ENCODE assay signal across 8 cellular contexts in genomic region chr14:106355007-106355791, GRCh38.
A peak's percentile ranks its signal among the peaks of the same experiment; 100 is the strongest.
DNase-seq lines count a peak whose midpoint lies in the region; ATAC-seq, FAIRE-seq and TF ChIP-seq lines count a peak whose summit lies in the region.
"Not testable (repeated sequence)": the region's sequence is repeated elsewhere in the genome, so short reads cannot be mapped to it uniquely, and the experiment has no call there.

No MANE protein-coding gene starts in this region.

- H3K4me1 ChIP-seq in A549, result not testable (repeated sequence)
- peaks cover 80% of the 10 kb centered on the region for H3K4me1 ChIP-seq in DND-41 (ENCODE audit: insufficient read depth, low read length)
- peaks cover 70% of the 10 kb centered on the region for H3K4me1 ChIP-seq in Loucy (ENCODE audit: insufficient read depth, low read length, poor library complexity, severe bottlenecking)
- H3K4me1 ChIP-seq in OCI-LY3 (ENCODE audit: low read length), result peaks cover 33% of the 10 kb centered on the region

- under 1% methylated on average over 8 of the region's 8 CpGs for WGBS in A549 (ENCODE audit: missing lambda C conversion rate)

- H3K4me1 Mint-ChIP-seq in activated B cell treated with CpG ODN at 0.5 μM for 24 hours, result peaks cover 29% of the 10 kb centered on the region
- not testable (repeated sequence) for H3K4me1 Mint-ChIP-seq in osteocyte (ENCODE audit: unreplicated experiment)

- peak; percentile 86 for FAIRE-seq in A549 (lab: Jason Lieb, UNC)
- peak; percentile 63 for FAIRE-seq in GM19239 (lab: Jason Lieb, UNC)

- not testable (repeated sequence) for H3K9me2 ChIP-seq in Loucy (replicated peaks; ENCODE audit: low read depth, low read length)

- H3K9ac ChIP-seq in DND-41 (ENCODE audit: low read depth, low read length) (peak overlapping the region; percentile 74), Loucy (ENCODE audit: low read depth, low read length, poor library complexity, severe bottlenecking) (peak overlapping the region; percentile 66)
- H3K9ac ChIP-seq in OCI-LY3 (ENCODE audit: low read length), result not testable (repeated sequence)

- not testable (repeated sequence) for TF ChIP-seq RAD21 in A549 (conservative IDR thresholded peaks at IDR 0.05 in 1 of 2, IDR thresholded peaks at IDR 0.05 in 1 of 2)

- not testable (repeated sequence) for H3F3A ChIP-seq in Loucy (ENCODE audit: low read depth)

- not testable (repeated sequence) for H3K36me3 ChIP-seq in DND-41 (ENCODE audit: insufficient read depth, low read length); Loucy (ENCODE audit: insufficient read depth, low read length); OCI-LY3 (replicated peaks; ENCODE audit: low read depth, low read length)

- H3K27ac Mint-ChIP-seq in activated B cell treated with CpG ODN at 0.5 μM for 24 hours; osteocyte (ENCODE audit: unreplicated experiment): not testable (repeated sequence)

- not testable (repeated sequence) for H3K9me3 Mint-ChIP-seq in activated B cell treated with CpG ODN at 0.5 μM for 24 hours
- peaks cover 61% of the 10 kb centered on the region for H3K9me3 Mint-ChIP-seq in osteocyte (ENCODE audit: unreplicated experiment)

- not testable (repeated sequence) for H3K27me3 ChIP-seq in DND-41 (ENCODE audit: insufficient read depth, low read length, poor library complexity); Loucy (ENCODE audit: insufficient read depth, low read length, poor library complexity, severe bottlenecking); OCI-LY3 (ENCODE audit: low read depth, low read length)

- not testable (repeated sequence) for H3K9me3 ChIP-seq in A549; DND-41 (ENCODE audit: insufficient read depth, low read length, severe bottlenecking); Loucy (ENCODE audit: insufficient read depth, low read depth, low read length); OCI-LY3 (ENCODE audit: insufficient read depth, low read length)

- DNase-seq in A549 (ENCODE audit: low read depth in 1 of 2, low spot score in 1 of 2); GM19239 (ENCODE audit: insufficient read length, low spot score); activated B cell treated with CpG ODN at 0.5 μM for 24 hours: not testable (repeated sequence)
- DNase-seq in DND-41 (peak; percentile 70), ecto neural progenitor cell (ENCODE audit: low spot score) (peak; percentile 22), osteocyte (ENCODE audit: extremely low spot score, unreplicated experiment) (peak; percentile 90)

- intact Hi-C loops in activated B cell treated with CpG ODN at 0.5 μM for 24 hours (cut with micrococcal nuclease), result not testable (repeated sequence)

- not testable (repeated sequence) for TF ChIP-seq EP300 in A549 (IDR thresholded peaks at IDR 0.05)

- CTCF ChIA-PET in A549 (lab: Yijun Ruan, JAX), result interaction anchor here (1.2 to 1.4 kb wide), 2 partner anchors 9 to 28 kb away, joined by 3 to 4 read pairs; no protein-coding TSS in a partner anchor
- CTCF ChIA-PET in activated B cell treated with CpG ODN at 0.5 μM for 24 hours (lab: Charles Lee), result not testable (repeated sequence)

- not testable (repeated sequence) for H4K20me1 ChIP-seq in DND-41 (ENCODE audit: insufficient read depth, low read length); Loucy (ENCODE audit: insufficient read depth, low read length, poor library complexity, severe bottlenecking); OCI-LY3 (ENCODE audit: insufficient read depth, low read length)

- TF ChIP-seq CTCF in A549 (IDR thresholded peaks at IDR 0.05); DND-41 (IDR thresholded peaks at IDR 0.05; ENCODE audit: borderline replicate concordance, extremely low read depth, low read length, poor library complexity, severe bottlenecking); Loucy (conservative IDR thresholded peaks at IDR 0.05; ENCODE audit: low read length); OCI-LY3 (IDR thresholded peaks at IDR 0.05; ENCODE audit: low read depth, low read length); activated B cell treated with CpG ODN at 0.5 μM for 24 hours (IDR thresholded peaks at IDR 0.05); osteocyte (IDR thresholded peaks at IDR 0.05): not testable (repeated sequence)

- not testable (repeated sequence) for H2AFZ ChIP-seq in DND-41 (ENCODE audit: low read depth, low read length); Loucy (ENCODE audit: low read length); OCI-LY3 (ENCODE audit: low read depth, low read length)

- ATAC-seq in A549, result not testable (repeated sequence)
- peak; percentile 21 for ATAC-seq in DND-41 (ENCODE audit: insufficient read depth, low read depth)
- peak; percentile 11 for ATAC-seq in activated B cell treated with CpG ODN at 0.5 μM for 24 hours (ENCODE audit: low read depth)

- H3K4me3 ChIP-seq in A549, result not testable (repeated sequence)
- H3K4me3 ChIP-seq in DND-41 (ENCODE audit: low read depth in 1 of 2, low read length in 2 of 2) (peak overlapping the region in 1 of 2 experiments; percentile 43; a peak in 2 of 4 replicates), Loucy (ENCODE audit: low read length, poor library complexity, severe bottlenecking) (peak overlapping the region; percentile 52), OCI-LY3 (ENCODE audit: low read length) (0 out of 2 replicates have a peak overlapping the region, but pooled peaks have one; percentile 29)

- H3K36me3 Mint-ChIP-seq in activated B cell treated with CpG ODN at 0.5 μM for 24 hours (ENCODE audit: low read depth); osteocyte (ENCODE audit: unreplicated experiment): not testable (repeated sequence)

- H3K4me3 Mint-ChIP-seq in activated B cell treated with CpG ODN at 0.5 μM for 24 hours; osteocyte (ENCODE audit: unreplicated experiment): not testable (repeated sequence)

- POLR2A ChIA-PET in A549 (lab: Yijun Ruan, JAX); activated B cell treated with CpG ODN at 0.5 μM for 24 hours (lab: Charles Lee): not testable (repeated sequence)

- H3K4me2 ChIP-seq in A549, result not testable (repeated sequence)
- H3K4me2 ChIP-seq in DND-41 (ENCODE audit: insufficient read depth, low read length) (peak overlapping the region; percentile 61), Loucy (ENCODE audit: low read depth, low read length, poor library complexity, severe bottlenecking) (peak overlapping the region; percentile 77), OCI-LY3 (ENCODE audit: low read length) (peak overlapping the region; percentile 49)

- TF ChIP-seq POLR2A in A549 (IDR thresholded peaks at IDR 0.05; ENCODE audit: low read length), result not testable (repeated sequence)

- H3K27me3 Mint-ChIP-seq in activated B cell treated with CpG ODN at 0.5 μM for 24 hours; osteocyte (ENCODE audit: unreplicated experiment): not testable (repeated sequence)

- peaks cover 35% of the 10 kb centered on the region for H3K79me2 ChIP-seq in DND-41 (ENCODE audit: insufficient read depth, low read length)
- H3K79me2 ChIP-seq in Loucy (ENCODE audit: insufficient read depth, low read length); OCI-LY3 (ENCODE audit: low read length): not testable (repeated sequence)

- H3K27ac ChIP-seq in A549; OCI-LY3 (ENCODE audit: low read length): not testable (repeated sequence)
- peak overlapping the region; percentile 94 for H3K27ac ChIP-seq in DND-41 (ENCODE audit: low read length)
